In the genomic region with DNA sequence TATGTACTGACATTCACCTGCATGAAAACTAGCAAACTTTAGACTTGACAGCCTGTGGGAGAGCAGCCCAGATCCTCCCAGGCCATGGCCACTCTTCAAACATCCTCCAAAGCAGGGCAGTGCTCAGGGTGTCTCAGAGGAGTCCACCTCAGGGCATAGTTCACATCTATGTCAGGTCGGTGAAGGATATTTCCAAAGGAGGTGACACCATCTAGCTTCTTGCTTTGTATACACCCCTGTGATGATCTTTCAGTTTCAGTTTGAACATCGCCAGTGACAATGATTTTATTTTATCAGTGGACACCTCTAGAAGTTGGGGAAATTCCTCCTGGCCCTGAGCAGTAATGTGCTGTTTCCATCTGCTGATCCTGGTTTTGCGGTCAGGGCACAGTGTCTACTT, we compare ENCODE assay signal across 32 cellular contexts. TPM values are rescaled to one million over a fixed set of nuclear protein-coding genes. Genes with fewer than 3 reads are reported as not detected.
"Had no signal": no experiment of that assay in that cellular context is flagged by ENCODE, and none has a peak within 500 bp of the region (broad histone marks: within the 10 kb centered on the region; RNA-seq: fewer than 3 reads in every experiment).

No MANE protein-coding gene starts in this region.

- H3K27ac ChIP-seq: esophagus muscularis mucosa, pancreas, prostate gland, sigmoid colon, tibial nerve had no signal

- H3K36me3 ChIP-seq: esophagus muscularis mucosa, pancreas, prostate gland, sigmoid colon, tibial nerve had no signal

- ATAC-seq: activated CD8-positive, alpha-beta T cell treated with anti-CD3 and anti-CD28 coated beads for 36 hours; naive thymus-derived CD4-positive, alpha-beta T cell; pancreas; stimulated activated naive B cell treated with anti-CD40 and anti-IgM and Interleukin-4, amounts not matched to agents 10 μg/mL and 1 μg/mL and 100 μg/mL, for 72 hours had no signal

- H3K9me3 ChIP-seq: esophagus muscularis mucosa, pancreas, prostate gland had no signal

- H3K4me1 Mint-ChIP-seq: stimulated activated naive B cell treated with anti-CD40 and anti-IgM and Interleukin-4, amounts not matched to agents 10 μg/mL and 1 μg/mL and 100 μg/mL, for 72 hours had no signal

- H3K4me1 ChIP-seq: esophagus muscularis mucosa, pancreas, prostate gland, sigmoid colon, tibial nerve had no signal

- H3K4me3 ChIP-seq: esophagus muscularis mucosa, pancreas, prostate gland, sigmoid colon, smooth muscle cell, tibial nerve had no signal

- H3K27me3 ChIP-seq: pancreas, sigmoid colon, tibial nerve had no signal

- H3K4me3 Mint-ChIP-seq: activated CD8-positive, alpha-beta T cell treated with anti-CD3 and anti-CD28 coated beads for 36 hours; activated naive CD8-positive, alpha-beta T cell; activated T-cell treated with anti-CD3 and anti-CD28 coated beads, Interleukin-2, amount 50 U/mL, for 72 hours; naive thymus-derived CD4-positive, alpha-beta T cell; stimulated activated naive B cell treated with anti-CD40 and anti-IgM and Interleukin-4, amounts not matched to agents 10 μg/mL and 1 μg/mL and 100 μg/mL, for 72 hours; T-helper 1 cell treated with Interleukin-12 subunit alpha and Interleukin-12 subunit beta and Interleukin-4 antibody, amounts not matched to agents 30 μg/mL and 1 μg/mL, for 36 hours had no signal

- DNase-seq: activated CD4-positive, alpha-beta T cell treated with anti-CD3 and anti-CD28 coated beads, Interleukin-2, amount 50 U/mL, for 1 hour; activated CD4-positive, CD25-positive, alpha-beta regulatory T cell treated with anti-CD3 and anti-CD28 coated beads, Interleukin-2, amount 50 U/mL, for 72 hours; activated CD8-positive, alpha-beta T cell treated with anti-CD3 and anti-CD28 coated beads for 36 hours; activated effector memory CD4-positive, alpha-beta T cell treated with Interleukin-2 at 50 U/mL for 16 hours; activated naive CD4-positive, alpha-beta T cell treated with Interleukin-2 at 50 U/mL for 16 hours; activated T-cell treated with anti-CD3 and anti-CD28 coated beads for 4 hours; activated T-cell treated with anti-CD3 and anti-CD28 coated beads, Interleukin-2, amount 50 U/mL, for 72 hours; anterior cingulate cortex; dermis blood vessel endothelial cell; effector CD4-positive, alpha-beta T cell; foreskin melanocyte; islet precursor cell; mammary epithelial cell; naive thymus-derived CD4-positive, alpha-beta T cell; nucleus accumbens; pancreas; retina; sigmoid colon; stimulated activated CD4-positive, alpha-beta T cell treated with anti-CD3 and anti-CD28 coated beads, Interleukin-1b, Interleukin-23, amount 100 ng/mL, for 48 hours; stimulated activated CD4-positive, alpha-beta T cell treated with anti-CD3 and anti-CD28 coated beads, Interleukin-4, amount 100 ng/mL, for 4 hours; stimulated activated CD8-positive, alpha-beta memory T cell treated with anti-CD3 and anti-CD28 coated beads, Interleukin-4, amount 100 ng/mL, for 48 hours; stimulated activated naive B cell treated with anti-CD40 and anti-IgM and Interleukin-4, amounts not matched to agents 10 μg/mL and 1 μg/mL and 100 μg/mL, for 72 hours; T-helper 9 cell had no signal

- H3K27ac Mint-ChIP-seq: activated CD8-positive, alpha-beta T cell treated with anti-CD3 and anti-CD28 coated beads for 36 hours; activated naive CD8-positive, alpha-beta T cell; naive thymus-derived CD4-positive, alpha-beta T cell; stimulated activated naive B cell treated with anti-CD40 and anti-IgM and Interleukin-4, amounts not matched to agents 10 μg/mL and 1 μg/mL and 100 μg/mL, for 72 hours; T-helper 1 cell treated with Interleukin-12 subunit alpha and Interleukin-12 subunit beta and Interleukin-4 antibody, amounts not matched to agents 30 μg/mL and 1 μg/mL, for 36 hours had no signal

- H3K36me3 Mint-ChIP-seq: activated naive CD8-positive, alpha-beta T cell had no signal

RNA-seq across cellular contexts. Expression of gene SPATA31C1, which starts 36.5 kb away (rescaled TPM):
- total RNA-seq: activated CD8-positive, alpha-beta T cell treated with anti-CD3 and anti-CD28 coated beads for 36 hours; activated T-cell treated with anti-CD3 and anti-CD28 coated beads, Interleukin-2, amount 50 U/mL, for 72 hours; bronchial epithelial cell; dermis blood vessel endothelial cell; esophagus muscularis mucosa; mammary epithelial cell; naive thymus-derived CD4-positive, alpha-beta T cell; pancreas; sigmoid colon; smooth muscle cell; temporal lobe; tibial nerve; ureter had no signal
